ENCODE assay signal across 8 cellular contexts in genomic region chr11:36131719-36132349, GRCh38.
DNase-seq lines count a peak whose midpoint lies in the region; ATAC-seq and TF ChIP-seq lines count a peak whose summit lies in the region.

No MANE protein-coding gene starts in this region.

- no peak overlapping the region for H4K91ac ChIP-seq in IMR-90 (ENCODE audit: insufficient read depth, low read depth, low read length)

- in situ Hi-C loops in IMR-90 (cut with MboI; ENCODE audit: low sequenced_read_pairs) = loop anchor here (10.0 kb wide), 1 partner anchor 517 kb away; the partner anchor contains the start of gene FJX1

- no peaks in the 10 kb centered on the region for H3K27me3 ChIP-seq in IMR-90 (ENCODE audit: control insufficient read depth, insufficient read depth, low read length)

- H3K9ac ChIP-seq in IMR-90 (ENCODE audit: low read depth, low read length) = no peak overlapping the region

- 0 out of 2 replicates have a peak overlapping the region, but pooled peaks have one; percentile 23 for H3K27ac Mint-ChIP-seq in WTC11

- H3K36me3 ChIP-seq in IMR-90 (ENCODE audit: control insufficient read depth, insufficient read depth, low read length) = no peaks in the 10 kb centered on the region

- H3K4me1 ChIP-seq in IMR-90 (ENCODE audit: control insufficient read depth, insufficient read depth, low read length) = peaks cover 2% of the 10 kb centered on the region

- intact Hi-C loops in IMR-90 (cut with micrococcal nuclease) (loop anchor here (1.0 to 10.0 kb wide), 6 partner anchors 90 to 637 kb away; partner anchors contain the start of gene LDLRAD3), Right ventricle myocardium superior (cut with DNase I) (loop anchor here (5.0 to 10.0 kb wide), 3 partner anchors 133 to 515 kb away; partner anchors contain the start of gene FJX1)

- ATAC-seq in IMR-90 (ENCODE audit: low read depth) (peak; percentile 81), WTC11 (peak; percentile 96), Right ventricle myocardium superior (ENCODE audit: poor library complexity) (peak; percentile 87), GM18858 (IDR thresholded peaks at IDR 0.05; ENCODE audit: unreplicated experiment) (no peak), HG03442 (IDR thresholded peaks at IDR 0.05; ENCODE audit: unreplicated experiment) (no peak)

- CTCF ChIA-PET in IMR-90 (lab: Yijun Ruan, JAX) = interaction anchor here (0.6 to 3.6 kb wide), 22 partner anchors 9 to 617 kb away, joined by 3 to 28 read pairs (median 4); no protein-coding TSS in a partner anchor
- CTCF ChIA-PET in WTC11 (lab: Charles Lee) = interaction anchor here (0.5 to 3.9 kb wide), 69 partner anchors 8 to 644 kb away, joined by 3 to 131 read pairs (median 5); partner anchors contain the start of gene FJX1

- H2BK20ac ChIP-seq in IMR-90 (ENCODE audit: low read depth, low read length) = peak overlapping the region; percentile 26; the same call in 1 of the 2 replicates

- peaks cover 6% of the 10 kb centered on the region for H3K9me3 Mint-ChIP-seq in WTC11

- 0 out of 2 replicates have a peak, but pooled peaks cover 3% of the 10 kb centered on the region for H3K36me3 Mint-ChIP-seq in WTC11

- H2AK5ac ChIP-seq in IMR-90 (ENCODE audit: low read depth, low read length) = 0 out of 2 replicates have a peak overlapping the region, but pooled peaks have one; percentile 47

- H2AK9ac ChIP-seq in IMR-90 (replicated peaks; ENCODE audit: low read depth, low read length, poor library complexity) = no peak overlapping the region

- no peak overlapping the region for H2BK120ac ChIP-seq in IMR-90 (ENCODE audit: low read depth, low read length)

- BruUV-seq in IMR-90 (replicated peaks; lab: Mats Ljungman, UMichigan) = no TSS peak

- H3K14ac ChIP-seq in IMR-90 (replicated peaks; ENCODE audit: low read depth, low read length) = no peak overlapping the region

- no peak overlapping the region for H3K4me3 ChIP-seq in IMR-90 (ENCODE audit: insufficient read depth, low read depth, low read length)

- no peaks in the 10 kb centered on the region for H3K27me3 Mint-ChIP-seq in WTC11 (ENCODE audit: low read depth)

- H3K18ac ChIP-seq in IMR-90 (ENCODE audit: low read depth, low read length) = no peak overlapping the region

- dilution Hi-C loops in IMR-90 (cut with HindIII; ENCODE audit: low sequenced_read_pairs, unreplicated experiment) = no loop called here

- peaks cover 49% of the 10 kb centered on the region for H3K4me1 Mint-ChIP-seq in WTC11

- H3K79me1 ChIP-seq in IMR-90 (ENCODE audit: low read depth in 1 of 2, low read length in 2 of 2) = no peaks in the 10 kb centered on the region; a peak in 1 of 4 replicates

- no peaks in the 10 kb centered on the region for H3K9me3 ChIP-seq in IMR-90 (ENCODE audit: control insufficient read depth, insufficient read depth, low read length)

- H2BK5ac ChIP-seq in IMR-90 (ENCODE audit: low read depth, low read length, poor library complexity, severe bottlenecking) = no peak overlapping the region

- H2AFZ ChIP-seq in IMR-90 (replicated peaks; ENCODE audit: low read length, poor library complexity) = no peak overlapping the region

- H3K27ac ChIP-seq in IMR-90 (ENCODE audit: insufficient read depth, low read length) = no peak overlapping the region

- no peak overlapping the region for H3K56ac ChIP-seq in IMR-90 (ENCODE audit: extremely low read depth, insufficient read depth, low read length)

- peaks cover 9% of the 10 kb centered on the region; the same call in 1 of the 2 replicates for H3K9me1 ChIP-seq in IMR-90 (ENCODE audit: insufficient read depth, low read length)

- POLR2A ChIA-PET in IMR-90 (lab: Charles Lee; ENCODE audit: unreplicated experiment) = no interaction called here
- POLR2A ChIA-PET in WTC11 (lab: Charles Lee) = interaction anchor here (0.8 kb wide), 2 partner anchors 22 to 310 kb away, joined by 4 to 5 read pairs; no protein-coding TSS in a partner anchor

- no peak overlapping the region; the same call in 1 of the 2 replicates for H3K4ac ChIP-seq in IMR-90 (ENCODE audit: low read depth, low read length)

- no peak for TF ChIP-seq POLR2A in IMR-90 (IDR thresholded peaks at IDR 0.05; ENCODE audit: low read depth, low read length)

- H2BK15ac ChIP-seq in IMR-90 (ENCODE audit: low read depth, low read length) = no peak overlapping the region

- no peak overlapping the region for H3K4me2 ChIP-seq in IMR-90 (ENCODE audit: low read depth, low read length)

- DNase-seq in COLO668 (lab: John Stamatoyannopoulos, UW; ENCODE audit: unreplicated experiment) (peak; percentile 42), IMR-90 (peak; percentile 63), WTC11 (ENCODE audit: low spot score) (peak; percentile 67), Right ventricle myocardium superior (peak; percentile 58), retina (peak; percentile 75)
- DNase-seq in activated T-cell treated with anti-CD3 and anti-CD28 coated beads, Interleukin-2, amount 50 U/mL, for 1 hour = no peak

- TF ChIP-seq CTCF in IMR-90 (conservative IDR thresholded peaks at IDR 0.05; ENCODE audit: low read depth, low read length) (peak; percentile 72), WTC11 (IDR thresholded peaks at IDR 0.05) (peak; percentile 35; the same call in 1 of the 2 replicates)

- WGBS in IMR-90 (ENCODE audit: extremely low coverage in 2 of 2, insufficient read length in 1 of 2), 2 experiments = 74% methylated on average over 4 of the region's 8 CpGs; no CpG with 5 or more reads in 1 of the 2 experiments

- TF ChIP-seq RAD21 in IMR-90 (IDR thresholded peaks at IDR 0.05; ENCODE audit: low read length) = peak; percentile 66

- H4K20me1 ChIP-seq in IMR-90 (ENCODE audit: insufficient read depth, low read length) = no peaks in the 10 kb centered on the region; the same call in 1 of the 2 replicates

- no peak overlapping the region for H3K23ac ChIP-seq in IMR-90 (ENCODE audit: low read depth, low read length)

- H4K8ac ChIP-seq in IMR-90 (ENCODE audit: low read depth in 2 of 2, low read length in 2 of 2) = no peak overlapping the region

- H3K4me3 Mint-ChIP-seq in WTC11 = no peak overlapping the region

- no peak overlapping the region for H4K5ac ChIP-seq in IMR-90 (ENCODE audit: low read depth, low read length)

TF ChIP-seq in IMR-90, 13 proteins besides CTCF, POLR2A, EP300 and RAD21:
- TF ChIP-seq MXI1 (IDR thresholded peaks at IDR 0.05; ENCODE audit: borderline replicate concordance, low read depth, low read length) = no peak
- peak; percentile 59 for TF ChIP-seq SMC3 (IDR thresholded peaks at IDR 0.05; ENCODE audit: low read depth, low read length)

TF ChIP-seq in WTC11, 78 proteins besides CTCF, POLR2A, EP300 and RAD21:
- TF ChIP-seq GTF2I (CRISPR knock-in tag; conservative IDR thresholded peaks at IDR 0.05) = no peak
- no peak for TF ChIP-seq ZNF263 (CRISPR knock-in tag; IDR thresholded peaks at IDR 0.05; ENCODE audit: low read depth)
- TF ChIP-seq ZNF512 (CRISPR knock-in tag; IDR thresholded peaks at IDR 0.05; ENCODE audit: borderline replicate concordance) = no peak
- no peak for TF ChIP-seq MLX (CRISPR knock-in tag; IDR thresholded peaks at IDR 0.05)
- no peak for TF ChIP-seq ZNF138 (CRISPR knock-in tag; conservative IDR thresholded peaks at IDR 0.05)
- no peak for TF ChIP-seq IRF2 (CRISPR knock-in tag; IDR thresholded peaks at IDR 0.05; ENCODE audit: borderline replicate concordance, low read depth)

Comparison
In these comparisons a context has a peak if more than half of its experiments do, and no peak if none do; other contexts are left out.
1. ATAC-seq: peak in IMR-90 (single experiment), WTC11 (single experiment) and Right ventricle myocardium superior (single experiment); none in GM18858 (single experiment) and HG03442 (single experiment).